8 cellular contexts compared by ENCODE assay signal in the genomic region with DNA sequence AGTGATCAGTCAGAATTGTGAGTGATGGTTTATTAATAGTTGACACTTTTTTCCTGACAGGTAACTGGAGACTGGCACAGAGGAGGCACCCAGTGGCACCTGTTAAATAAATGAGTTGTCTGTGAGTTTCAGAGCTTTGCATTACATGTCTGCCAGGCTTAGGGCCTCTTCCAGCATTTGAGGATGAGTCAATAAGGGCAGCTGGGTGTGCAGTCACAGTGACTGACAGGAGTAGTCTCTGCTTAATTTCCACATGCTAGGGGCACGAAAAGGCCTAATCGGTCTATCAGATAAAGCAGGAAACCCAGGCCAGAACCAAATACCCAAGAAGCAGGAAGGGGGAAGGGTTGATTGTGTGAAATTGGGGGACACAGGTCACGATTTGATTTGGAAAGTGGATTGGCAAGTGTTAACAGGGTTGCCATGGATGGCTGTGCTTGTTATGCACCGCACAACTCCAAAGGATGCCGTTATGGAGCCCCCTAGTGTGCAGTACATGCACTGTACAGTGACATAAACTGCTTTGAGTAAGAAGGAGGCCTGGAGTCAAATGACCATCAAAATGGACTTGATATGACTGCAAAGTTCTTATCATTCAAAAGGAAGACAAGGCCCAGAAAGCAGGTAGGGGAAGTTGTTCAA.
DNase-seq lines count a peak whose midpoint lies in the region; ATAC-seq, FAIRE-seq and TF ChIP-seq lines count a peak whose summit lies in the region.

No MANE protein-coding gene starts in this region.

- intact Hi-C loops in CD4-positive, alpha-beta memory T cell (cut with micrococcal nuclease), result loop anchor here (1.0 to 10.0 kb wide), 5 partner anchors 76 to 964 kb away; partner anchors contain the start of gene APMAP
- intact Hi-C loops in gastrocnemius medialis (cut with DNase I; ENCODE audit: low total_unique reads), result no loop called here

- H3K36me3 ChIP-seq in CD4-positive, alpha-beta memory T cell (ENCODE audit: insufficient read depth, low read length), result no peaks in the 10 kb centered on the region
- no peaks in the 10 kb centered on the region for H3K36me3 ChIP-seq in gastrocnemius medialis

- no peaks in the 10 kb centered on the region for H3K9me3 Mint-ChIP-seq in CD4-positive, alpha-beta memory T cell
- H3K9me3 Mint-ChIP-seq in glutamatergic neuron (ENCODE audit: unreplicated experiment), result peaks cover 12% of the 10 kb centered on the region

- no peak for FAIRE-seq in RCC 7860 (lab: Jason Lieb, UNC)

- no peak for TF ChIP-seq POLR2A in gastrocnemius medialis (IDR thresholded peaks at IDR 0.05)

- H3K4me3 Mint-ChIP-seq in CD4-positive, alpha-beta memory T cell, result peak overlapping the region in 2 of 8 donors; percentile 36 to 41
- no peak overlapping the region for H3K4me3 Mint-ChIP-seq in glutamatergic neuron (ENCODE audit: unreplicated experiment)

- H3K27ac Mint-ChIP-seq in CD4-positive, alpha-beta memory T cell, result peak overlapping the region in 3 of 7 donors; percentile 18 to 77 (median 52)
- no peak overlapping the region for H3K27ac Mint-ChIP-seq in glutamatergic neuron (ENCODE audit: unreplicated experiment)

- TF ChIP-seq CTCF in glutamatergic neuron (IDR thresholded peaks at IDR 0.05; ENCODE audit: partially characterized antibody, unreplicated experiment) (peak; percentile 77), gastrocnemius medialis (IDR thresholded peaks at IDR 0.05 in 4 of 5, conservative IDR thresholded peaks at IDR 0.05 in 1 of 5) (peak in 3 of 5 experiments; percentile 15 to 55 (median 47))

- peak; percentile 87 for ATAC-seq in GM19395 (IDR thresholded peaks at IDR 0.05; ENCODE audit: unreplicated experiment)
- no peak for ATAC-seq in gastrocnemius medialis

- H3K36me3 Mint-ChIP-seq in CD4-positive, alpha-beta memory T cell, result no peaks in the 10 kb centered on the region
- H3K36me3 Mint-ChIP-seq in glutamatergic neuron (ENCODE audit: unreplicated experiment), result no peaks in the 10 kb centered on the region

- CTCF ChIA-PET in CD4-positive, alpha-beta memory T cell (lab: Charles Lee; ENCODE audit: partially characterized antibody), result interaction anchor here (0.7 to 4.8 kb wide), 15 partner anchors 13 to 832 kb away, joined by 3 to 58 read pairs (median 4); no protein-coding TSS in a partner anchor

- peaks cover 0 to 4% of the 10 kb centered on the region in 2 donors for H3K27me3 Mint-ChIP-seq in CD4-positive, alpha-beta memory T cell
- peaks cover 9% of the 10 kb centered on the region for H3K27me3 Mint-ChIP-seq in glutamatergic neuron (ENCODE audit: unreplicated experiment)

- in situ Hi-C loops in gastrocnemius medialis (cut with MboI; ENCODE audit: low sequenced_read_pairs in 4 of 4), result no loop called here

- H3K9me3 ChIP-seq in CD4-positive, alpha-beta memory T cell (ENCODE audit: control insufficient read depth in 1 of 2, low read length in 2 of 2), result no peaks in the 10 kb centered on the region
- H3K9me3 ChIP-seq in gastrocnemius medialis, result no peaks in the 10 kb centered on the region

- no peak overlapping the region for H3K27ac ChIP-seq in CD4-positive, alpha-beta memory T cell (ENCODE audit: low read depth, low read length)
- H3K27ac ChIP-seq in gastrocnemius medialis, result no peak overlapping the region

- H3K27me3 ChIP-seq in CD4-positive, alpha-beta memory T cell (ENCODE audit: insufficient read depth, low read length), result no peaks in the 10 kb centered on the region
- no peaks in the 10 kb centered on the region for H3K27me3 ChIP-seq in gastrocnemius medialis

- H3K4me3 ChIP-seq in CD4-positive, alpha-beta memory T cell (ENCODE audit: low read length in 2 of 2), result no peak overlapping the region
- no peak overlapping the region for H3K4me3 ChIP-seq in gastrocnemius medialis

- POLR2A ChIA-PET in CD4-positive, alpha-beta memory T cell (lab: Charles Lee; ENCODE audit: partially characterized antibody), result interaction anchor here (0.5 to 1.7 kb wide), 2 partner anchors 73 to 164 kb away, joined by 3 to 4 read pairs; no protein-coding TSS in a partner anchor

- peak; percentile 57 to 60 (median 59) for DNase-seq in CD4-positive, alpha-beta memory T cell
- DNase-seq in HT-29 (ENCODE audit: low spot score) (peak; percentile 70), RCC 7860 (ENCODE audit: low spot score) (peak; percentile 27), glutamatergic neuron (peak; percentile 68), gastrocnemius medialis (no peak), DMS79 treated with DMSO at 0.1 percent for 48 hours (lab: John Stamatoyannopoulos, UW) (no peak)
- peak; percentile 19 for DNase-seq in activated T-helper 9 cell treated with anti-CD3 and anti-CD28 coated beads, Interleukin-2, amount 50 U/mL, for 16 hours (ENCODE audit: low read depth)

- no peaks in the 10 kb centered on the region for H3K4me1 ChIP-seq in CD4-positive, alpha-beta memory T cell (ENCODE audit: insufficient read depth, low read length)
- no peaks in the 10 kb centered on the region for H3K4me1 ChIP-seq in gastrocnemius medialis

- peaks cover 0 to 6% (median 4%) of the 10 kb centered on the region in 4 donors for H3K4me1 Mint-ChIP-seq in CD4-positive, alpha-beta memory T cell
- H3K4me1 Mint-ChIP-seq in glutamatergic neuron (ENCODE audit: low read depth, unreplicated experiment), result peaks cover 30% of the 10 kb centered on the region

Comparison
In these comparisons a context has a peak if more than half of its experiments do, and no peak if none do; other contexts are left out.
1. DNase-seq: peak in CD4-positive, alpha-beta memory T cell (5 of 5), HT-29 (single experiment), RCC 7860 (single experiment), activated T-helper 9 cell treated with anti-CD3 and anti-CD28 coated beads, Interleukin-2, amount 50 U/mL, for 16 hours (single experiment) and glutamatergic neuron (single experiment); none in gastrocnemius medialis (0 of 2) and DMS79 treated with DMSO at 0.1 percent for 48 hours (single experiment).